Comparison of ENCODE assay signal across 8 cellular contexts in genomic region chr15:69452702-69453513, GRCh38. TPM values are rescaled to one million over a fixed set of nuclear protein-coding genes. Genes with fewer than 3 reads are reported as not detected.
DNase-seq lines count a peak whose midpoint lies in the region; ATAC-seq and TF ChIP-seq lines count a peak whose summit lies in the region.

Gene RPLP1, plus strand, starts transcription at chr15:69452818. Its CDS starts 131 bp downstream, at chr15:69452949.

- peak within 1 kb of the TSS; percentile 89 for H2BK5ac ChIP-seq in trophoblast cell (ENCODE audit: low read depth, low read length, poor library complexity)

- peak within 1 kb of the TSS; percentile 30 for H2AFZ ChIP-seq in trophoblast cell (ENCODE audit: insufficient read depth, low read length, poor library complexity)

- peak within 1 kb of the TSS; percentile 49 for H4K12ac ChIP-seq in trophoblast cell (ENCODE audit: low read depth, low read length)

- H2BK120ac ChIP-seq in trophoblast cell (ENCODE audit: insufficient read depth, low read length, poor library complexity): peak within 1 kb of the TSS; percentile 71

- peak within 1 kb of the TSS; percentile 91 for H2AK5ac ChIP-seq in trophoblast cell (ENCODE audit: low read length)

- H3K4me1 ChIP-seq in adipocyte (ENCODE audit: control insufficient read depth, insufficient read depth, low read length) (peaks cover 28% of the 10 kb centered on the region), cardiac muscle cell (ENCODE audit: low read depth) (peaks cover 20% of the 10 kb centered on the region), trophoblast cell (ENCODE audit: control insufficient read depth in 1 of 2, insufficient read depth in 2 of 2, low read length in 2 of 2) (peaks cover 3 to 5% of the 10 kb centered on the region in 2 experiments), transverse colon (peaks cover 14 to 33% (median 24%) of the 10 kb centered on the region in 4 donors)

- no peaks in the 10 kb centered on the region for H3K27me3 ChIP-seq in adipocyte (replicated peaks; ENCODE audit: control insufficient read depth, insufficient read depth, low read length)
- no peaks in the 10 kb centered on the region for H3K27me3 ChIP-seq in cardiac muscle cell
- H3K27me3 ChIP-seq in trophoblast cell (ENCODE audit: insufficient read depth, low read length): no peaks in the 10 kb centered on the region
- H3K27me3 ChIP-seq in transverse colon: no peaks in the 10 kb centered on the region

- H3K23ac ChIP-seq in trophoblast cell (ENCODE audit: low read length): no peak within 1 kb of the TSS

- H3K27ac ChIP-seq in cardiac muscle cell (peak within 1 kb of the TSS; percentile 95), trophoblast cell (ENCODE audit: low read depth, low read length) (peak within 1 kb of the TSS; percentile 40), transverse colon (peak within 1 kb of the TSS; percentile 95 to 97 (median 96))

- peak within 1 kb of the TSS; percentile 93 for H3K14ac ChIP-seq in trophoblast cell (ENCODE audit: low read length)

- H2BK12ac ChIP-seq in trophoblast cell (ENCODE audit: low read length): no peak within 1 kb of the TSS

- peak; percentile 94 for TF ChIP-seq POLR2A in transverse colon (IDR thresholded peaks at IDR 0.05)

- peak within 1 kb of the TSS; percentile 83 for H4K91ac ChIP-seq in trophoblast cell (ENCODE audit: low read depth, low read length)

- H3K9ac ChIP-seq in adipocyte (ENCODE audit: low read length) (peak within 1 kb of the TSS; percentile 98), trophoblast cell (ENCODE audit: low read length) (peak within 1 kb of the TSS; percentile 92)

- peak within 1 kb of the TSS; percentile 91 for H3K4me3 ChIP-seq in GM12864 (ENCODE audit: low read depth, low read length)
- peak within 1 kb of the TSS; percentile 100 for H3K4me3 ChIP-seq in adipocyte (ENCODE audit: low read length)
- peak within 1 kb of the TSS; percentile 91 for H3K4me3 ChIP-seq in cardiac muscle cell
- peak within 1 kb of the TSS; percentile 98 for H3K4me3 ChIP-seq in trophoblast cell (ENCODE audit: low read depth, low read length)
- H3K4me3 ChIP-seq in transverse colon: peak within 1 kb of the TSS; percentile 76 to 88 (median 83)

- H3K79me1 ChIP-seq in trophoblast cell (ENCODE audit: low read length): peaks cover 9% of the 10 kb centered on the region

- peak; percentile 72 for ATAC-seq in HG02623 (IDR thresholded peaks at IDR 0.05; ENCODE audit: unreplicated experiment)

- TF ChIP-seq CTCF in GM12864 (IDR thresholded peaks at IDR 0.05; ENCODE audit: low read depth, low read length, missing control alignments): no peak
- no peak for TF ChIP-seq CTCF in cardiac muscle cell (IDR thresholded peaks at IDR 0.05; ENCODE audit: low read depth, low read length)
- TF ChIP-seq CTCF in transverse colon (IDR thresholded peaks at IDR 0.05): no peak

- intact Hi-C loops in transverse colon (cut with DNase I; ENCODE audit: low total_unique reads): no loop called here

- H3K9me3 ChIP-seq in adipocyte (ENCODE audit: control insufficient read depth, low read length) (no peaks in the 10 kb centered on the region), cardiac muscle cell (ENCODE audit: low read depth) (no peaks in the 10 kb centered on the region), trophoblast cell (ENCODE audit: insufficient read depth, low read depth, low read length) (no peaks in the 10 kb centered on the region), transverse colon (no peaks in the 10 kb centered on the region)

- peaks cover 12% of the 10 kb centered on the region for H3K79me2 ChIP-seq in trophoblast cell (ENCODE audit: control insufficient read depth, insufficient read depth, low read length, poor library complexity)

- peak within 1 kb of the TSS; percentile 92 for H3K18ac ChIP-seq in trophoblast cell (ENCODE audit: low read length)

- WGBS in trophoblast cell (ENCODE audit: extremely low coverage, insufficient coverage, insufficient read length): no CpG with 5 or more reads among the region's 77 CpGs
- WGBS in transverse colon (ENCODE audit: low coverage in 1 of 2), 2 donors: 0% methylated on average over 12 to 45 of the region's 77 CpGs

- DNase-seq in GM12864 (ENCODE audit: low read depth) (peak; percentile 91), NCI-H1105 treated with DMSO at 0.1 percent for 48 hours (lab: John Stamatoyannopoulos, UW) (peak; percentile 96), T follicular helper cell (ENCODE audit: low read depth) (peak; percentile 93), adipocyte (ENCODE audit: low read depth) (peak; percentile 98), cardiac muscle cell (ENCODE audit: low read depth in 1 of 2, low spot score in 1 of 2) (peak; percentile 97), trophoblast cell (peak; percentile 95 to 99), transverse colon (peak; percentile 97)

- peak within 1 kb of the TSS; percentile 76 for H4K8ac ChIP-seq in trophoblast cell (ENCODE audit: low read depth, low read length)

- H3K4me2 ChIP-seq in trophoblast cell (ENCODE audit: low read length): peak within 1 kb of the TSS; percentile 87

- in situ Hi-C loops in transverse colon (cut with MboI; ENCODE audit: low pct_ligation_motif_present in 1 of 4, low pct_unique_long_range_greater_than_20kb in 1 of 4, low sequenced_read_pairs in 3 of 4): no loop called here

- TF ChIP-seq EP300 in transverse colon (IDR thresholded peaks at IDR 0.05; ENCODE audit: low read depth): no peak

- H3K4ac ChIP-seq in trophoblast cell (ENCODE audit: low read depth, low read length): peak within 1 kb of the TSS; percentile 99

- H3K36me3 ChIP-seq in adipocyte (ENCODE audit: control insufficient read depth, insufficient read depth, low read length, severe bottlenecking) (peaks cover 37% of the 10 kb centered on the region), cardiac muscle cell (peaks cover 19% of the 10 kb centered on the region), trophoblast cell (ENCODE audit: control insufficient read depth in 1 of 2, insufficient read depth in 2 of 2, low read length in 2 of 2) (peaks cover 8 to 21% of the 10 kb centered on the region in 2 experiments), transverse colon (peaks cover 0 to 8% (median 0%) of the 10 kb centered on the region in 4 donors)

RNA-seq across cellular contexts. Expression of gene RPLP1, which starts in this region (rescaled TPM):
- total RNA-seq in cardiac muscle cell: 303 and 361 TPM in 2 replicates
- 967 and 994 TPM in 2 replicates for polyA plus RNA-seq in cardiac muscle cell
- 2,044 and 2,170 TPM in 2 replicates for polyA plus RNA-seq in trophoblast cell (2013)
- total RNA-seq in transverse colon: 100 to 1,000 TPM; 279 to 742 (median 450) TPM

Comparison
In these comparisons a context has a peak if more than half of its experiments do, and no peak if none do; other contexts are left out.
1. Peak in every context shown above with its lines: DNase-seq, ATAC-seq, H3K4me3 ChIP-seq and H3K27ac ChIP-seq.
2. H3K27ac ChIP-seq: peak in every context shown above with its lines; median percentile 96 in transverse colon; 95 in cardiac muscle cell; 40 in trophoblast cell.